Comparison of ENCODE assay signal across 29 cellular contexts in the genomic region with DNA sequence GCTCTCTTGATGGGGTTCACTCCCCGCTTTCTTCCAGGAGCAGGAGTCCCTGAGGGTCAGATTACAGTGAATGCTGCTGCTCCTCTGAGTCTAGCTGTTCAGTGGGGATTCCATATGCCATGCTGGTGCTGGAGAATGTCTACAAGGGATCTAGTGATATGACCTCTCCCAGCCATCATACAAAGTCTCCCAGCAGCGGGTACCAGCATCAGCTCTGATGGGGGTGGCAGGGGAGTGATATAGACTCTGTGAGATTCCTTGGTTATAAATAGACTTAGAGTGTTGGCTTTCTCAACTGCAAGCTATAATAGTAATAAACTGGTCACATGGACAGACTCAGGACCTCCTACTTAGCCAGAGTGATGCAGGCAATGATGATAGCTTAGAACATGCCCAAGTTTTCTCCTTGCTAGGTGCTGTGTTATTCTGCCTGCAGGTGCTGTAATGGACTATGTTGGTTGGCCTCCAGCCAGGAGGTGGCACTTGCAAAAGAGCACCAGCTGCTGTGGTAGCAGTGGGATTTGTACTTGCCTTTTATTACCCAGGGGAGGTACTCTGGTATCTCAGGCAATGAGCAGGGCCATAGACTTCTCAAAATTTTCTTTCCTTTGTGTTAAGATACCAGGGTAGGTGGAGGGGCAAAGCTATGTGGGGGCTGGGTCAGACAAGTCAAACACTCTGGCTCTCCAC.
A peak's percentile ranks its signal among the peaks of the same experiment; 100 is the strongest.
DNase-seq lines count a peak whose midpoint lies in the region; ATAC-seq, FAIRE-seq and TF ChIP-seq lines count a peak whose summit lies in the region.
"Had no signal": no experiment of that assay in that cellular context is flagged by ENCODE, and none has a peak within 500 bp of the region (broad histone marks: within the 10 kb centered on the region; RNA-seq: fewer than 3 reads in every experiment).

No MANE protein-coding gene starts in this region.

- H2AFZ ChIP-seq in HepG2 (ENCODE audit: low read length): no peak overlapping the region

- no peaks in the 10 kb centered on the region for H3K27me3 Mint-ChIP-seq in activated T-helper 1 cell treated with anti-CD3 and anti-CD28 coated beads, Interleukin-12 subunit alpha, Interleukin-12 subunit beta, Interleukin-2, Interleukin-4 antibody, amounts not matched to agents 30 ng/mL and 10 ng/mL and 1 ng/mL, durations not matched to agents 14 hours and 24 hours and 36 hours (ENCODE audit: insufficient read depth)
- H3K27me3 Mint-ChIP-seq: activated CD8-positive, alpha-beta T cell treated with anti-CD3 and anti-CD28 coated beads for 36 hours had no signal

- no peak for TF ChIP-seq CTCF in right lobe of liver (IDR thresholded peaks at IDR 0.05)
- TF ChIP-seq CTCF in HepG2 (CRISPR knock-in tag; IDR thresholded peaks at IDR 0.05): no peak

- H3K27ac ChIP-seq in right lobe of liver (no peak overlapping the region), HepG2 (ENCODE audit: extremely low read length, insufficient read depth, low read length) (no peak overlapping the region), substantia nigra (ENCODE audit: low read depth, low read length, poor library complexity, severe bottlenecking) (no peak overlapping the region)
- H3K27ac ChIP-seq: dorsolateral prefrontal cortex, KMS-11, SJSA1, testis, vagina had no signal

- H3K4me3 ChIP-seq in right lobe of liver (no peak overlapping the region), HepG2 (replicated peaks in 1 of 3; ENCODE audit: insufficient read depth in 1 of 3, low read depth in 2 of 3, low read length in 3 of 3) (no peak overlapping the region)
- H3K4me3 ChIP-seq: dorsolateral prefrontal cortex, SJSA1, testis, vagina had no signal

- no CpG with 5 or more reads among the region's 2 CpGs for WGBS in right lobe of liver (ENCODE audit: insufficient coverage, low coverage, low lambda C conversion rate, missing lambda C conversion rate)
- no CpG with 5 or more reads among the region's 2 CpGs for WGBS in HepG2 (ENCODE audit: low lambda C conversion rate)

- no peak overlapping the region for H3K9ac ChIP-seq in HepG2 (ENCODE audit: insufficient read depth, low read depth, low read length)
- H3K9ac ChIP-seq: KMS-11 had no signal

- peak in 2 of 3 donors; percentile 32 to 42 for DNase-seq in right lobe of liver
- no peak for DNase-seq in HepG2 (ENCODE audit: low spot score)
- peak; percentile 4 for DNase-seq in NCI-H1092 treated with DMSO at 0.1 percent for 48 hours (lab: John Stamatoyannopoulos, UW)
- DNase-seq in NCI-H82 treated with DMSO at 0.1 percent for 48 hours (lab: John Stamatoyannopoulos, UW; ENCODE audit: unreplicated experiment): peak; percentile 0
- no peak for DNase-seq in activated T-helper 1 cell treated with anti-CD3 and anti-CD28 coated beads, Interleukin-12 subunit alpha, Interleukin-12 subunit beta, Interleukin-2, Interleukin-4 antibody, amounts not matched to agents 30 ng/mL and 10 ng/mL and 1 ng/mL, durations not matched to agents 14 hours and 24 hours and 36 hours (ENCODE audit: low spot score)
- no peak for DNase-seq in substantia nigra (lab: John Stamatoyannopoulos, UW)
- DNase-seq: activated CD4-positive, CD25-positive, alpha-beta regulatory T cell treated with anti-CD3 and anti-CD28 coated beads, Interleukin-2, amount 50 U/mL, for 72 hours; activated CD8-positive, alpha-beta T cell treated with anti-CD3 and anti-CD28 coated beads for 36 hours; activated gamma-delta T cell treated with Interleukin-2 at 50 U/mL for 16 hours; activated naive CD8-positive, alpha-beta T cell treated with anti-CD3 and anti-CD28 coated beads, Interleukin-2, amount 50 U/mL, for 24 hours; activated T-cell treated with anti-CD3 and anti-CD28 coated beads for 4 hours; cerebellar nuclear complex; DMS153; dorsolateral prefrontal cortex; GOT3; MV-4-11; NCI-H2029 treated with DMSO at 0.1 percent for 48 hours; stimulated activated CD4-positive, alpha-beta T cell treated with anti-CD3 and anti-CD28 coated beads, Interleukin-4, amount 100 ng/mL, for 4 hours; stimulated activated naive CD4-positive, alpha-beta T cell; testis had no signal

- H3K4me1 Mint-ChIP-seq in activated T-helper 1 cell treated with anti-CD3 and anti-CD28 coated beads, Interleukin-12 subunit alpha, Interleukin-12 subunit beta, Interleukin-2, Interleukin-4 antibody, amounts not matched to agents 30 ng/mL and 10 ng/mL and 1 ng/mL, durations not matched to agents 14 hours and 24 hours and 36 hours (ENCODE audit: low read depth): no peaks in the 10 kb centered on the region
- H3K4me1 Mint-ChIP-seq: nephron had no signal

- POLR2A ChIA-PET in HepG2 (lab: Yijun Ruan, JAX): no interaction called here

- no TSS peak for BruUV-seq in HepG2 (replicated peaks; lab: Mats Ljungman, UMichigan)

- no peaks in the 10 kb centered on the region for H3K36me3 Mint-ChIP-seq in activated T-helper 1 cell treated with anti-CD3 and anti-CD28 coated beads, Interleukin-12 subunit alpha, Interleukin-12 subunit beta, Interleukin-2, Interleukin-4 antibody, amounts not matched to agents 30 ng/mL and 10 ng/mL and 1 ng/mL, durations not matched to agents 14 hours and 24 hours and 36 hours (ENCODE audit: low read depth)

- TF ChIP-seq EP300 in HepG2 (IDR thresholded peaks at IDR 0.05; ENCODE audit: low read depth in 2 of 2, low read length in 2 of 2) (no peak), HepG2 (CRISPR knock-in tag; IDR thresholded peaks at IDR 0.05; ENCODE audit: borderline replicate concordance) (no peak)

- FAIRE-seq in HepG2 (lab: Jason Lieb, UNC): no peak
- FAIRE-seq: islet of Langerhans, TTC549 had no signal

- H3K27ac Mint-ChIP-seq in activated T-helper 1 cell treated with anti-CD3 and anti-CD28 coated beads, Interleukin-12 subunit alpha, Interleukin-12 subunit beta, Interleukin-2, Interleukin-4 antibody, amounts not matched to agents 30 ng/mL and 10 ng/mL and 1 ng/mL, durations not matched to agents 14 hours and 24 hours and 36 hours: no peak overlapping the region
- H3K27ac Mint-ChIP-seq: activated CD8-positive, alpha-beta T cell treated with anti-CD3 and anti-CD28 coated beads for 36 hours; activated naive CD8-positive, alpha-beta T cell treated with anti-CD3 and anti-CD28 coated beads, Interleukin-2, amount 50 U/mL, for 24 hours; nephron had no signal

- TF ChIP-seq POLR2A in right lobe of liver (IDR thresholded peaks at IDR 0.05): no peak
- no peak for TF ChIP-seq POLR2A in HepG2 (IDR thresholded peaks at IDR 0.05; ENCODE audit: insufficient read depth in 1 of 2, low read depth in 2 of 2, low read length in 2 of 2)

- H3K4me1 ChIP-seq in right lobe of liver (no peaks in the 10 kb centered on the region), HepG2 (ENCODE audit: insufficient read depth, low read length) (no peaks in the 10 kb centered on the region)
- H3K4me1 ChIP-seq: SJSA1, testis, vagina had no signal

- intact Hi-C loops in right lobe of liver (cut with DNase I) (no loop called here), HepG2 (cut with micrococcal nuclease; ENCODE audit: unreplicated experiment) (no loop called here)
- intact Hi-C loops in activated T-helper 1 cell treated with anti-CD3 and anti-CD28 coated beads, Interleukin-12 subunit alpha, Interleukin-12 subunit beta, Interleukin-2, Interleukin-4 antibody, amounts not matched to agents 30 ng/mL and 10 ng/mL and 1 ng/mL, durations not matched to agents 14 hours and 24 hours and 36 hours (cut with micrococcal nuclease): no loop called here

- in situ Hi-C loops in HepG2 (cut with HindIII; ENCODE audit: extremely low pct_ligation_motif_present, low pct_unique_long_range_greater_than_20kb): no loop called here

- H3K36me3 ChIP-seq in right lobe of liver (no peaks in the 10 kb centered on the region), HepG2 (replicated peaks in 1 of 2; ENCODE audit: control insufficient read depth in 1 of 2, insufficient read depth in 2 of 2, low read length in 2 of 2) (no peaks in the 10 kb centered on the region)
- H3K36me3 ChIP-seq: SJSA1, vagina had no signal

- H3K9me3 Mint-ChIP-seq in activated T-helper 1 cell treated with anti-CD3 and anti-CD28 coated beads, Interleukin-12 subunit alpha, Interleukin-12 subunit beta, Interleukin-2, Interleukin-4 antibody, amounts not matched to agents 30 ng/mL and 10 ng/mL and 1 ng/mL, durations not matched to agents 14 hours and 24 hours and 36 hours: no peaks in the 10 kb centered on the region
- H3K9me3 Mint-ChIP-seq: activated CD8-positive, alpha-beta T cell treated with anti-CD3 and anti-CD28 coated beads for 36 hours had no signal

- H3K27me3 ChIP-seq in right lobe of liver: no peaks in the 10 kb centered on the region
- H3K27me3 ChIP-seq in HepG2 (ENCODE audit: control insufficient read depth in 1 of 2, insufficient read depth in 2 of 2, low read length in 2 of 2): no peaks in the 10 kb centered on the region
- H3K27me3 ChIP-seq: SJSA1, testis, vagina had no signal

- TF ChIP-seq RAD21 in HepG2 (CRISPR knock-in tag; IDR thresholded peaks at IDR 0.05): no peak

- no peaks in the 10 kb centered on the region for H3K79me2 ChIP-seq in HepG2 (ENCODE audit: insufficient read depth, low read length)

- CTCF ChIA-PET in HepG2 (lab: Yijun Ruan, JAX; ENCODE audit: low intra/inter-chr PET ratio, low total read pairs): no interaction called here

- no peak overlapping the region for H3K4me3 Mint-ChIP-seq in activated T-helper 1 cell treated with anti-CD3 and anti-CD28 coated beads, Interleukin-12 subunit alpha, Interleukin-12 subunit beta, Interleukin-2, Interleukin-4 antibody, amounts not matched to agents 30 ng/mL and 10 ng/mL and 1 ng/mL, durations not matched to agents 14 hours and 24 hours and 36 hours
- H3K4me3 Mint-ChIP-seq: activated CD8-positive, alpha-beta T cell treated with anti-CD3 and anti-CD28 coated beads for 36 hours; activated naive CD8-positive, alpha-beta T cell treated with anti-CD3 and anti-CD28 coated beads, Interleukin-2, amount 50 U/mL, for 24 hours; nephron had no signal

- no peaks in the 10 kb centered on the region for H4K20me1 ChIP-seq in HepG2 (ENCODE audit: insufficient read depth, low read length)

- no peak overlapping the region for H3K4me2 ChIP-seq in HepG2 (ENCODE audit: low read depth, low read length)

- H3K9me3 ChIP-seq in right lobe of liver: no peaks in the 10 kb centered on the region
- no peaks in the 10 kb centered on the region for H3K9me3 ChIP-seq in HepG2 (ENCODE audit: low read length)
- H3K9me3 ChIP-seq: SJSA1, testis, vagina had no signal

- ATAC-seq in right lobe of liver: no peak
- no peak for ATAC-seq in HepG2
- no peak for ATAC-seq in GM18502 (IDR thresholded peaks at IDR 0.05; ENCODE audit: poor library complexity, unreplicated experiment)
- no peak for ATAC-seq in HG03460 (IDR thresholded peaks at IDR 0.05; ENCODE audit: unreplicated experiment)
- ATAC-seq: activated CD8-positive, alpha-beta T cell treated with anti-CD3 and anti-CD28 coated beads for 36 hours; activated naive CD8-positive, alpha-beta T cell treated with anti-CD3 and anti-CD28 coated beads, Interleukin-2, amount 50 U/mL, for 24 hours; Panc1 had no signal

TF ChIP-seq in HepG2, 621 proteins besides CTCF, POLR2A, EP300 and RAD21 (continues in another document):
- TF ChIP-seq HCFC1 (IDR thresholded peaks at IDR 0.05; ENCODE audit: low read depth, low read length): no peak

Comparison
In these comparisons a context has a peak if more than half of its experiments do, and no peak if none do; other contexts are left out.
1. DNase-seq: peak in right lobe of liver (2 of 3), NCI-H1092 treated with DMSO at 0.1 percent for 48 hours (single experiment) and NCI-H82 treated with DMSO at 0.1 percent for 48 hours (single experiment); none in HepG2 (single experiment), activated T-helper 1 cell treated with anti-CD3 and anti-CD28 coated beads, Interleukin-12 subunit alpha, Interleukin-12 subunit beta, Interleukin-2, Interleukin-4 antibody, amounts not matched to agents 30 ng/mL and 10 ng/mL and 1 ng/mL, durations not matched to agents 14 hours and 24 hours and 36 hours (single experiment) and substantia nigra (0 of 49).